8 cellular contexts compared by ENCODE assay signal in genomic region chr19:46850228-46851203, GRCh38. TPM values are rescaled to one million over a fixed set of nuclear protein-coding genes. Genes with fewer than 3 reads are reported as not detected.
DNase-seq lines count a peak whose midpoint lies in the region; ATAC-seq, FAIRE-seq and TF ChIP-seq lines count a peak whose summit lies in the region.

Gene AP2S1, minus strand, starts transcription at chr19:46850846. Its CDS starts 80 bp downstream, at chr19:46850766.

- no peak for TF ChIP-seq CTCF in keratinocyte (optimal IDR thresholded peaks at IDR 0.05 in 1 of 3, IDR thresholded peaks at IDR 0.05 in 1 of 3, conservative IDR thresholded peaks at IDR 0.05 in 1 of 3; ENCODE audit: extremely low read depth in 1 of 3, insufficient read depth in 2 of 3, low read length in 3 of 3)

- peaks cover 39% of the 10 kb centered on the region for H3K79me2 ChIP-seq in keratinocyte (ENCODE audit: control insufficient read depth, insufficient read depth, low read length)

- TF ChIP-seq POLR2A in GM19099 (IDR thresholded peaks at IDR 0.05; ENCODE audit: extremely low read depth, insufficient read length, low read depth) = peak; percentile 84

- dilution Hi-C loops in keratinocyte (cut with MboI; ENCODE audit: extremely low pct_ligation_motif_present, low sequenced_read_pairs) = no loop called here

- peak within 1 kb of the TSS; percentile 74 for H2AFZ ChIP-seq in keratinocyte (ENCODE audit: control insufficient read depth, low read length)

- ATAC-seq in HG03432 (IDR thresholded peaks at IDR 0.05; ENCODE audit: unreplicated experiment) = peak; percentile 92

- peaks cover 6% of the 10 kb centered on the region for H3K4me1 ChIP-seq in keratinocyte (ENCODE audit: control insufficient read depth, extremely low read depth, insufficient read depth, low read length)

- peak within 1 kb of the TSS; percentile 86 for H3K27ac ChIP-seq in keratinocyte (ENCODE audit: control insufficient read depth, insufficient read depth, low read length)

- H3K9ac ChIP-seq in keratinocyte (ENCODE audit: control insufficient read depth, extremely low read depth, insufficient read depth, low read length) = peak within 1 kb of the TSS; percentile 89

- H3K36me3 ChIP-seq in keratinocyte (ENCODE audit: control insufficient read depth in 2 of 2, extremely low read depth in 1 of 2, insufficient read depth in 2 of 2, low read length in 2 of 2) = peaks cover 4 to 8% of the 10 kb centered on the region in 2 experiments

- no peaks in the 10 kb centered on the region for H3K9me3 ChIP-seq in keratinocyte (ENCODE audit: control insufficient read depth, low read depth, low read length)

- peaks cover 5% of the 10 kb centered on the region for H4K20me1 ChIP-seq in keratinocyte (ENCODE audit: control insufficient read depth, extremely low read depth, insufficient read depth, low read length)

- H3K27me3 ChIP-seq in keratinocyte (ENCODE audit: control insufficient read depth, extremely low read depth, insufficient read depth, low read length) = no peaks in the 10 kb centered on the region

- H3K4me2 ChIP-seq in keratinocyte (ENCODE audit: control insufficient read depth, extremely low read depth, insufficient read depth, low read depth, low read length) = peak within 1 kb of the TSS; percentile 82

- peak; percentile 91 for FAIRE-seq in keratinocyte (lab: Jason Lieb, UNC)

- DNase-seq in AG20443 (ENCODE audit: low spot score) = peak; percentile 93
- peak; percentile 95 for DNase-seq in NCI-H510A (lab: John Stamatoyannopoulos, UW)
- peak; percentile 86 for DNase-seq in activated CD4-positive, alpha-beta T cell treated with anti-CD3 and anti-CD28 coated beads for 1 hour
- peak; percentile 98 for DNase-seq in cerebellum (ENCODE audit: low spot score)
- peak; percentile 95 for DNase-seq in keratinocyte (ENCODE audit: low read depth, low spot score)
- DNase-seq in stimulated activated CD4-positive, alpha-beta T cell treated with anti-CD3 and anti-CD28 coated beads, Interleukin-15, amount 100 ng/mL, for 1 hour (ENCODE audit: low read depth in 1 of 2, low spot score in 1 of 2) = peak; percentile 77 to 82

- H3K4me3 ChIP-seq in keratinocyte (ENCODE audit: control insufficient read depth in 2 of 3, extremely low read depth in 1 of 3, insufficient read depth in 2 of 3, low read depth in 1 of 3, low read length in 3 of 3) = peak within 1 kb of the TSS; percentile 59 to 91 (median 82)

- H3K9me1 ChIP-seq in keratinocyte (ENCODE audit: control insufficient read depth, extremely low read depth, insufficient read depth, low read length) = no peaks in the 10 kb centered on the region

RNA-seq across cellular contexts. Expression of gene AP2S1, which starts in this region (rescaled TPM):
- total RNA-seq in cerebellum = 33.0 TPM
- 183 to 218 TPM (median 192 TPM) in 3 replicates for polyA plus RNA-seq in keratinocyte
- polyA plus RNA-seq in keratinocyte (2011; ENCODE audit: low read depth) = 55.4 TPM
- polyA plus RNA-seq in keratinocyte (2011; cell fraction: cytosol; rRNA removed) = 153 and 244 TPM in 2 replicates
- 61.8 and 80.5 TPM in 2 replicates for polyA plus RNA-seq in keratinocyte (2011; cell fraction: nucleus; rRNA removed)
- 182 and 267 TPM in 2 replicates for polyA plus RNA-seq in keratinocyte (2012; ENCODE audit: low replicate concordance)
- polyA minus RNA-seq in keratinocyte = 77.5 to 115 TPM (median 95.2 TPM) in 3 replicates
- polyA minus RNA-seq in keratinocyte (2011; cell fraction: cytosol; rRNA and poly(A)+ RNA removed) = 177 TPM
- 21.6 and 26.3 TPM in 2 replicates for polyA minus RNA-seq in keratinocyte (2011; cell fraction: nucleus; rRNA and poly(A)+ RNA removed)

Comparison
In these comparisons a context has a peak if more than half of its experiments do, and no peak if none do; other contexts are left out.
1. Peak in every context shown above with its lines: DNase-seq, ATAC-seq, H3K4me3 ChIP-seq and H3K27ac ChIP-seq.